ENCODE assay signal across 1 cellular context in the genomic region with DNA sequence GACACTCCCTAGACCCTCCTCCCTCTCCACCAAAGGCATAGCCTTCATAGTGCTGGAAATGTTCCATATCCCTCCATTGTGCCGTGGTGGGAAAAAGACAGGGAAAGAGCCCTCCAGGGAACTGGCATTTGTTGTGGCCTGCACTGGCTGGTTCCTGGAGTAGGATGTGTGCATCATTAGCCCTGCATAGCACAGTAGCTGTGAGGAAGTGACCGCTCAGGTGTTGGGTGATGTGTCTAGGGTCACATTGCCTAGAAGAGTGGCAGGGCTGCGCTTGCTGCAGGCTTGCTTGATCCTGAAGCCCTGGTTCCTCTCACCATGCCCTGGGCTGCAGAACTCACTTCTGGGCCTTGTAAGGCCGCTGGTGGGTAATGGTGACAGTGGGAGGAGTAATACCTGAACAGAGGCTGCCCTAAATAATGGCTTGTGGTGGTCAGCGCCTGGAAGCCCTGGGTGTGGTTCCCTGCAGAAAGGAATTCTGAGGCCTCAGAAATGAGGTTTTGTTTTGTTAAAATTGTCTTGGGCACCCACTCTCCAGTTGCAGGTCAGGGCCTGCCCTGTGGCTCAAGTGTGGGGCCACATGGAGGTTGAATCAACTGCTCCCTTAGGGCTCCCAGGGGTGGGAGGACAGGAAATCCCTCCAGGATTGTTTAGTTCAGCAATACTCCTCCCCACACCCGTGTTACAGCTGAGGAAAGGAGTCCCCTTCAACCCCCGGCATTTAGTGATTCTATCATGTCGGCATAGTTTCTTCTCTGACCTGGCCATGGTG.
TF ChIP-seq lines count a peak whose summit lies in the region.

No MANE protein-coding gene starts in this region.

TF ChIP-seq in WTC11, 78 proteins besides CTCF, POLR2A, EP300 and RAD21 (continued from another document):
- TF ChIP-seq, protein P1, sequence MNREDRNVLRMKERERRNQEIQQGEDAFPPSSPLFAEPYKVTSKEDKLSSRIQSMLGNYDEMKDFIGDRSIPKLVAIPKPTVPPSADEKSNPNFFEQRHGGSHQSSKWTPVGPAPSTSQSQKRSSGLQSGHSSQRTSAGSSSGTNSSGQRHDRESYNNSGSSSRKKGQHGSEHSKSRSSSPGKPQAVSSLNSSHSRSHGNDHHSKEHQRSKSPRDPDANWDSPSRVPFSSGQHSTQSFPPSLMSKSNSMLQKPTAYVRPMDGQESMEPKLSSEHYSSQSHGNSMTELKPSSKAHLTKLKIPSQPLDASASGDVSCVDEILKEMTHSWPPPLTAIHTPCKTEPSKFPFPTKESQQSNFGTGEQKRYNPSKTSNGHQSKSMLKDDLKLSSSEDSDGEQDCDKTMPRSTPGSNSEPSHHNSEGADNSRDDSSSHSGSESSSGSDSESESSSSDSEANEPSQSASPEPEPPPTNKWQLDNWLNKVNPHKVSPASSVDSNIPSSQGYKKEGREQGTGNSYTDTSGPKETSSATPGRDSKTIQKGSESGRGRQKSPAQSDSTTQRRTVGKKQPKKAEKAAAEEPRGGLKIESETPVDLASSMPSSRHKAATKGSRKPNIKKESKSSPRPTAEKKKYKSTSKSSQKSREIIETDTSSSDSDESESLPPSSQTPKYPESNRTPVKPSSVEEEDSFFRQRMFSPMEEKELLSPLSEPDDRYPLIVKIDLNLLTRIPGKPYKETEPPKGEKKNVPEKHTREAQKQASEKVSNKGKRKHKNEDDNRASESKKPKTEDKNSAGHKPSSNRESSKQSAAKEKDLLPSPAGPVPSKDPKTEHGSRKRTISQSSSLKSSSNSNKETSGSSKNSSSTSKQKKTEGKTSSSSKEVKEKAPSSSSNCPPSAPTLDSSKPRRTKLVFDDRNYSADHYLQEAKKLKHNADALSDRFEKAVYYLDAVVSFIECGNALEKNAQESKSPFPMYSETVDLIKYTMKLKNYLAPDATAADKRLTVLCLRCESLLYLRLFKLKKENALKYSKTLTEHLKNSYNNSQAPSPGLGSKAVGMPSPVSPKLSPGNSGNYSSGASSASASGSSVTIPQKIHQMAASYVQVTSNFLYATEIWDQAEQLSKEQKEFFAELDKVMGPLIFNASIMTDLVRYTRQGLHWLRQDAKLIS (CRISPR knock-in tag; IDR thresholded peaks at IDR 0.05; ENCODE audit: borderline replicate concordance), result no peak
- no peak for TF ChIP-seq ESRRA (CRISPR knock-in tag; IDR thresholded peaks at IDR 0.05; ENCODE audit: borderline replicate concordance)
- TF ChIP-seq, protein P2, sequence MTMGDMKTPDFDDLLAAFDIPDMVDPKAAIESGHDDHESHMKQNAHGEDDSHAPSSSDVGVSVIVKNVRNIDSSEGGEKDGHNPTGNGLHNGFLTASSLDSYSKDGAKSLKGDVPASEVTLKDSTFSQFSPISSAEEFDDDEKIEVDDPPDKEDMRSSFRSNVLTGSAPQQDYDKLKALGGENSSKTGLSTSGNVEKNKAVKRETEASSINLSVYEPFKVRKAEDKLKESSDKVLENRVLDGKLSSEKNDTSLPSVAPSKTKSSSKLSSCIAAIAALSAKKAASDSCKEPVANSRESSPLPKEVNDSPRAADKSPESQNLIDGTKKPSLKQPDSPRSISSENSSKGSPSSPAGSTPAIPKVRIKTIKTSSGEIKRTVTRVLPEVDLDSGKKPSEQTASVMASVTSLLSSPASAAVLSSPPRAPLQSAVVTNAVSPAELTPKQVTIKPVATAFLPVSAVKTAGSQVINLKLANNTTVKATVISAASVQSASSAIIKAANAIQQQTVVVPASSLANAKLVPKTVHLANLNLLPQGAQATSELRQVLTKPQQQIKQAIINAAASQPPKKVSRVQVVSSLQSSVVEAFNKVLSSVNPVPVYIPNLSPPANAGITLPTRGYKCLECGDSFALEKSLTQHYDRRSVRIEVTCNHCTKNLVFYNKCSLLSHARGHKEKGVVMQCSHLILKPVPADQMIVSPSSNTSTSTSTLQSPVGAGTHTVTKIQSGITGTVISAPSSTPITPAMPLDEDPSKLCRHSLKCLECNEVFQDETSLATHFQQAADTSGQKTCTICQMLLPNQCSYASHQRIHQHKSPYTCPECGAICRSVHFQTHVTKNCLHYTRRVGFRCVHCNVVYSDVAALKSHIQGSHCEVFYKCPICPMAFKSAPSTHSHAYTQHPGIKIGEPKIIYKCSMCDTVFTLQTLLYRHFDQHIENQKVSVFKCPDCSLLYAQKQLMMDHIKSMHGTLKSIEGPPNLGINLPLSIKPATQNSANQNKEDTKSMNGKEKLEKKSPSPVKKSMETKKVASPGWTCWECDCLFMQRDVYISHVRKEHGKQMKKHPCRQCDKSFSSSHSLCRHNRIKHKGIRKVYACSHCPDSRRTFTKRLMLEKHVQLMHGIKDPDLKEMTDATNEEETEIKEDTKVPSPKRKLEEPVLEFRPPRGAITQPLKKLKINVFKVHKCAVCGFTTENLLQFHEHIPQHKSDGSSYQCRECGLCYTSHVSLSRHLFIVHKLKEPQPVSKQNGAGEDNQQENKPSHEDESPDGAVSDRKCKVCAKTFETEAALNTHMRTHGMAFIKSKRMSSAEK (CRISPR knock-in tag; IDR thresholded peaks at IDR 0.05; ENCODE audit: borderline replicate concordance), result no peak
- TF ChIP-seq ZNF671 (CRISPR knock-in tag; IDR thresholded peaks at IDR 0.05), result no peak
